ENCODE assay signal across 27 cellular contexts in the genomic region with DNA sequence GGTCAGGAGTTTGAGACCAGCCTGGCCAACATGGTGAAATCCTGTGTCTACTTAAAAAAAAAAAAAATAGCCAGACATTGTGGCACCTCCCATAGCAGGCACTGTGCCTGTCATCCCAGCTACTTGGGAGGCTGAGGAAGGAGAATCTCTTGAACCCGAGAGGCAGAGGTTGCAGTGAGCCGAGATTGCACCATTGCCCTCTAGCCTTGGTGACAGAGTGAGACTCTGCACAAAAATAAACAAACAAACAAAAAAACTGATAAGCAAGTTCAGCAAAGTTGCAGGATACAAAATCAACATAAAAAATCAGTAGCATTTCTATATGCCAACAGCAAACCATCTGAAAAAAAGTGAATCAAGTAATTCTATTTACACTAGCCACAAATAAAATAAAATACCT.
"Had no signal": no experiment of that assay in that cellular context is flagged by ENCODE, and none has a peak within 500 bp of the region (broad histone marks: within the 10 kb centered on the region; RNA-seq: fewer than 3 reads in every experiment).

No MANE protein-coding gene starts in this region.

- ATAC-seq: effector memory CD8-positive, alpha-beta T cell; esophagus mucosa; foreskin keratinocyte; gastrocnemius medialis; gastroesophageal sphincter; heart left ventricle; heart right ventricle had no signal

- H3K9me3 ChIP-seq: colonic mucosa, gastrocnemius medialis had no signal

- H3K27me3 ChIP-seq: colonic mucosa, dorsolateral prefrontal cortex, esophagus muscularis mucosa, esophagus squamous epithelium, foreskin keratinocyte, gastrocnemius medialis, gastroesophageal sphincter, heart left ventricle, heart right ventricle had no signal

- H3K4me1 ChIP-seq: colonic mucosa, foreskin keratinocyte, gastrocnemius medialis had no signal

- H3K4me3 ChIP-seq: colonic mucosa, coronary artery, dorsolateral prefrontal cortex, esophagus muscularis mucosa, esophagus squamous epithelium, gastrocnemius medialis, gastroesophageal sphincter, heart left ventricle, heart right ventricle had no signal

- H3K36me3 ChIP-seq: colonic mucosa, esophagus muscularis mucosa, esophagus squamous epithelium, gastrocnemius medialis, gastroesophageal sphincter, heart left ventricle, heart right ventricle had no signal

- FAIRE-seq: endometrium, endothelial cell of umbilical vein, frontal cortex had no signal

- DNase-seq: colonic mucosa; cortex of kidney; dermis blood vessel endothelial cell; dorsolateral prefrontal cortex; effector CD4-positive, alpha-beta T cell; effector CD8-positive, alpha-beta T cell; effector memory CD4-positive, alpha-beta T cell; effector memory CD8-positive, alpha-beta T cell; endodermal cell; erythroblast; esophagus squamous epithelium; foreskin fibroblast; foreskin keratinocyte; foreskin melanocyte; gastrocnemius medialis; glutamatergic neuron; head of caudate nucleus; heart left ventricle; heart right ventricle had no signal

- H3K27ac ChIP-seq: colonic mucosa, coronary artery, epithelial cell of prostate, esophagus muscularis mucosa, esophagus squamous epithelium, foreskin keratinocyte, gastrocnemius medialis, gastroesophageal sphincter, heart left ventricle, heart right ventricle had no signal
